17 cellular contexts compared by ENCODE assay signal in genomic region chr18:50665519-50665918, GRCh38.
DNase-seq lines count a peak whose midpoint lies in the region; ATAC-seq, FAIRE-seq and TF ChIP-seq lines count a peak whose summit lies in the region.
"Had no signal": no experiment of that assay in that cellular context is flagged by ENCODE, and none has a peak within 500 bp of the region (broad histone marks: within the 10 kb centered on the region; RNA-seq: fewer than 3 reads in every experiment).

No MANE protein-coding gene starts in this region.

- no peak overlapping the region for H3K27ac Mint-ChIP-seq in T-helper 17 cell

- H3K4me1 Mint-ChIP-seq in T-helper 17 cell = no peaks in the 10 kb centered on the region

- POLR2A ChIA-PET in SK-N-SH (lab: Yijun Ruan, JAX) = no interaction called here

- no peaks in the 10 kb centered on the region for H4K20me1 ChIP-seq in BLaER1
- H4K20me1 ChIP-seq in SK-N-SH (ENCODE audit: insufficient read depth) = no peaks in the 10 kb centered on the region
- H4K20me1 ChIP-seq: BLaER1 treated with 17β-estradiol and CSF1 and Interleukin-3, amounts not matched to agents 10 nM and 100 nM had no signal

- no peak for TF ChIP-seq RAD21 in SK-N-SH (IDR thresholded peaks at IDR 0.05; ENCODE audit: low read length)

- H3K36me3 Mint-ChIP-seq in T-helper 17 cell (ENCODE audit: low read depth) = no peaks in the 10 kb centered on the region

- peak in 1 of 61 donors; percentile 51 for DNase-seq in caudate nucleus (lab: John Stamatoyannopoulos, UW)
- peak; percentile 84 for DNase-seq in cardiac septum (ENCODE audit: low spot score)
- peak; percentile 66 for DNase-seq in left kidney (ENCODE audit: low read depth, low spot score)
- no peak for DNase-seq in SK-N-SH
- no peak for DNase-seq in D721Med (ENCODE audit: insufficient read length, low spot score)
- no peak for DNase-seq in coronary artery (ENCODE audit: low spot score)
- no peak for DNase-seq in T-helper 17 cell
- DNase-seq: GOT3; KBM-7; MV-4-11; NCI-H1436 treated with DMSO at 0.1 percent for 48 hours; NCI-H2029 treated with DMSO at 0.1 percent for 48 hours; NCI-H524 treated with DMSO at 0.1 percent for 48 hours; NK-92 treated with Interleukin-12 subunit alpha and Interleukin-12 subunit beta, amount 100 ng/mL, for 24 hours had no signal

- no peak overlapping the region for H3K4me3 Mint-ChIP-seq in T-helper 17 cell

- H3K4me2 ChIP-seq in BLaER1 (peak overlapping the region; percentile 3; the same call in 1 of the 2 replicates), SK-N-SH (no peak overlapping the region)

- H3K36me3 ChIP-seq in BLaER1 = peaks cover 14% of the 10 kb centered on the region
- no peaks in the 10 kb centered on the region for H3K36me3 ChIP-seq in SK-N-SH (replicated peaks in 1 of 2; ENCODE audit: control insufficient read depth in 1 of 2, insufficient read depth in 2 of 2, low read length in 1 of 2)

- intact Hi-C loops in cardiac septum (cut with DNase I) = no loop called here

- H3K27me3 ChIP-seq in BLaER1 (no peaks in the 10 kb centered on the region), SK-N-SH (ENCODE audit: insufficient read depth) (no peaks in the 10 kb centered on the region)
- H3K27me3 ChIP-seq: BLaER1 treated with 17β-estradiol and CSF1 and Interleukin-3, amounts not matched to agents 10 nM and 100 nM had no signal

- H3K4me1 ChIP-seq in BLaER1 (peaks cover 48% of the 10 kb centered on the region), SK-N-SH (ENCODE audit: control insufficient read depth in 1 of 2, insufficient read depth in 2 of 2, low read depth in 1 of 2, low read length in 1 of 2) (no peaks in the 10 kb centered on the region)

- H3K9me3 ChIP-seq in BLaER1 = peaks cover 67% of the 10 kb centered on the region
- peaks cover 4% of the 10 kb centered on the region; the same call in 1 of the 2 replicates for H3K9me3 ChIP-seq in SK-N-SH
- no peaks in the 10 kb centered on the region for H3K9me3 ChIP-seq in T-helper 17 cell (ENCODE audit: control insufficient read depth, low read length, poor library complexity, severe bottlenecking)

- H3K9me2 ChIP-seq in SK-N-SH = no peaks in the 10 kb centered on the region

- TF ChIP-seq CTCF in SK-N-SH (IDR thresholded peaks at IDR 0.05) (no peak), D721Med (IDR thresholded peaks at IDR 0.05; ENCODE audit: insufficient read depth, missing control alignments) (no peak), coronary artery (IDR thresholded peaks at IDR 0.05) (no peak)

- FAIRE-seq in D721Med (lab: Jason Lieb, UNC) = no peak
- FAIRE-seq: GM12892 had no signal

- no peak for TF ChIP-seq EP300 in SK-N-SH (IDR thresholded peaks at IDR 0.05; ENCODE audit: borderline replicate concordance in 1 of 2, low read depth in 1 of 2, low read length in 1 of 2)

- CTCF ChIA-PET in SK-N-SH (lab: Yijun Ruan, JAX) = no interaction called here

- H3K27ac ChIP-seq in BLaER1 (no peak overlapping the region), caudate nucleus (ENCODE audit: low read depth, low read length) (peak overlapping the region; percentile 86), SK-N-SH (ENCODE audit: low read depth in 2 of 2, low read length in 1 of 2) (no peak overlapping the region), coronary artery (peak overlapping the region in 1 of 2 donors; percentile 13)
- H3K27ac ChIP-seq: BLaER1 treated with 17β-estradiol and CSF1 and Interleukin-3, amounts not matched to agents 10 nM and 100 nM had no signal

- H3K4me3 ChIP-seq in BLaER1 (no peak overlapping the region), SK-N-SH (ENCODE audit: low read depth in 2 of 2, low read length in 1 of 2) (no peak overlapping the region), coronary artery (no peak overlapping the region)
- H3K4me3 ChIP-seq: BLaER1 treated with 17β-estradiol and CSF1 and Interleukin-3, amounts not matched to agents 10 nM and 100 nM had no signal

- H2AFZ ChIP-seq in SK-N-SH (ENCODE audit: low read depth) = no peak overlapping the region

- peaks cover 19% of the 10 kb centered on the region for H3K27me3 Mint-ChIP-seq in T-helper 17 cell

- no peak for ATAC-seq in T-helper 17 cell

- no peaks in the 10 kb centered on the region for H3F3A ChIP-seq in SK-N-SH (replicated peaks; ENCODE audit: insufficient read depth)

- H3K79me2 ChIP-seq in SK-N-SH (ENCODE audit: insufficient read depth) = no peaks in the 10 kb centered on the region

- H3K9ac ChIP-seq in BLaER1 (no peak overlapping the region), SK-N-SH (no peak overlapping the region)
- H3K9ac ChIP-seq: BLaER1 treated with 17β-estradiol and CSF1 and Interleukin-3, amounts not matched to agents 10 nM and 100 nM had no signal

TF ChIP-seq in SK-N-SH, 30 proteins besides CTCF, POLR2A, EP300 and RAD21:
- TF ChIP-seq CHD2 (IDR thresholded peaks at IDR 0.05; ENCODE audit: low read length, partially characterized antibody) (no peak), RFX5 (IDR thresholded peaks at IDR 0.05; ENCODE audit: low read length) (no peak), NFIC (IDR thresholded peaks at IDR 0.05; ENCODE audit: borderline replicate concordance) (no peak), FOXM1 (IDR thresholded peaks at IDR 0.05; ENCODE audit: low read depth) (no peak)

Comparison
In these comparisons a context has a peak if more than half of its experiments do, and no peak if none do; other contexts are left out.
1. DNase-seq: peak in cardiac septum (single experiment) and left kidney (single experiment); none in SK-N-SH (single experiment), D721Med (single experiment), coronary artery (single experiment) and T-helper 17 cell (0 of 3).